Comparison of ENCODE assay signal across 16 cellular contexts in genomic region chr7:92681633-92682032, GRCh38.
DNase-seq lines count a peak whose midpoint lies in the region; ATAC-seq and FAIRE-seq lines count a peak whose summit lies in the region.
"Had no signal": no experiment of that assay in that cellular context is flagged by ENCODE, and none has a peak within 500 bp of the region (broad histone marks: within the 10 kb centered on the region; RNA-seq: fewer than 3 reads in every experiment).

No MANE protein-coding gene starts in this region.

- ATAC-seq in activated naive CD4-positive, alpha-beta T cell treated with anti-CD3 and anti-CD28 coated beads, Interleukin-2, amount 50 U/mL, for 72 hours = no peak
- ATAC-seq in activated CD8-positive, alpha-beta T cell treated with anti-CD3 and anti-CD28 coated beads, Interleukin-2, amount 10 ng/mL, durations not matched to agents 7 days and 5 days = no peak
- ATAC-seq: foreskin keratinocyte had no signal

- POLR2A ChIA-PET in activated CD8-positive, alpha-beta T cell treated with anti-CD3 and anti-CD28 coated beads, Interleukin-2, amount 10 ng/mL, durations not matched to agents 7 days and 5 days (lab: Charles Lee) = interaction anchor here (1.6 kb wide), 1 partner anchor 9 kb away, joined by 3 read pairs; no protein-coding TSS in a partner anchor

- peaks cover 31 to 62% of the 10 kb centered on the region in 2 donors for H3K36me3 Mint-ChIP-seq in activated naive CD4-positive, alpha-beta T cell treated with anti-CD3 and anti-CD28 coated beads, Interleukin-2, amount 50 U/mL, for 72 hours
- H3K36me3 Mint-ChIP-seq in activated naive CD4-positive, alpha-beta T cell treated with anti-CD3 and anti-CD28 coated beads for 36 hours (ENCODE audit: low read depth) = peaks cover 32% of the 10 kb centered on the region
- H3K36me3 Mint-ChIP-seq in activated CD8-positive, alpha-beta T cell treated with anti-CD3 and anti-CD28 coated beads, Interleukin-2, amount 10 ng/mL, durations not matched to agents 7 days and 5 days (ENCODE audit: low read depth) = peaks cover 76% of the 10 kb centered on the region

- no peak for DNase-seq in activated naive CD4-positive, alpha-beta T cell treated with anti-CD3 and anti-CD28 coated beads, Interleukin-2, amount 50 U/mL, for 72 hours (ENCODE audit: low spot score in 2 of 2)
- no peak for DNase-seq in activated naive CD4-positive, alpha-beta T cell treated with anti-CD3 and anti-CD28 coated beads for 36 hours
- DNase-seq in activated CD8-positive, alpha-beta T cell treated with anti-CD3 and anti-CD28 coated beads, Interleukin-2, amount 10 ng/mL, durations not matched to agents 7 days and 5 days = no peak
- DNase-seq in inferior parietal cortex (ENCODE audit: extremely low spot score) = peak; percentile 7
- no peak for DNase-seq in urothelium cell line (ENCODE audit: low spot score)
- DNase-seq in A172 (ENCODE audit: low spot score) = no peak
- no peak for DNase-seq in glomerular visceral epithelial cell (ENCODE audit: extremely low spot score)
- DNase-seq in occipital lobe (lab: John Stamatoyannopoulos, UW) = no peak
- DNase-seq: activated CD8-positive, alpha-beta memory T cell treated with anti-CD3 and anti-CD28 coated beads for 24 hours; brain microvascular endothelial cell; foreskin keratinocyte; KBM-7; left colon; NCI-H1092; stimulated activated CD4-positive, alpha-beta T cell treated with anti-CD3 and anti-CD28 coated beads, Interleukin-2, amount 100 ng/mL, for 48 hours; testis had no signal

- peak; percentile 32 for FAIRE-seq in urothelium cell line (lab: Jason Lieb, UNC)

- CTCF ChIA-PET in activated naive CD4-positive, alpha-beta T cell treated with anti-CD3 and anti-CD28 coated beads for 36 hours (lab: Charles Lee) = interaction anchor here (1.2 kb wide), 1 partner anchor 22 kb away, joined by 3 read pairs; no protein-coding TSS in a partner anchor
- CTCF ChIA-PET in activated CD8-positive, alpha-beta T cell treated with anti-CD3 and anti-CD28 coated beads, Interleukin-2, amount 10 ng/mL, durations not matched to agents 7 days and 5 days (lab: Charles Lee) = interaction anchor here (0.7 to 1.6 kb wide), 6 partner anchors 16 to 151 kb away, joined by 3 to 6 read pairs (median 3); no protein-coding TSS in a partner anchor

- intact Hi-C loops in activated naive CD4-positive, alpha-beta T cell treated with anti-CD3 and anti-CD28 coated beads for 36 hours (cut with micrococcal nuclease) = no loop called here

- peaks cover 14% of the 10 kb centered on the region in 2 donors for H3K9me3 Mint-ChIP-seq in activated naive CD4-positive, alpha-beta T cell treated with anti-CD3 and anti-CD28 coated beads, Interleukin-2, amount 50 U/mL, for 72 hours
- no peaks in the 10 kb centered on the region for H3K9me3 Mint-ChIP-seq in activated naive CD4-positive, alpha-beta T cell treated with anti-CD3 and anti-CD28 coated beads for 36 hours
- peaks cover 5% of the 10 kb centered on the region for H3K9me3 Mint-ChIP-seq in activated CD8-positive, alpha-beta T cell treated with anti-CD3 and anti-CD28 coated beads, Interleukin-2, amount 10 ng/mL, durations not matched to agents 7 days and 5 days (ENCODE audit: insufficient read depth)

- no peak overlapping the region for H3K4me3 Mint-ChIP-seq in activated naive CD4-positive, alpha-beta T cell treated with anti-CD3 and anti-CD28 coated beads for 36 hours
- no peak overlapping the region for H3K4me3 Mint-ChIP-seq in activated CD8-positive, alpha-beta T cell treated with anti-CD3 and anti-CD28 coated beads, Interleukin-2, amount 10 ng/mL, durations not matched to agents 7 days and 5 days

- H3K27ac Mint-ChIP-seq in activated naive CD4-positive, alpha-beta T cell treated with anti-CD3 and anti-CD28 coated beads, Interleukin-2, amount 50 U/mL, for 72 hours = peak overlapping the region; percentile 93 to 97
- H3K27ac Mint-ChIP-seq in activated naive CD4-positive, alpha-beta T cell treated with anti-CD3 and anti-CD28 coated beads for 36 hours = no peak overlapping the region
- H3K27ac Mint-ChIP-seq in activated CD8-positive, alpha-beta T cell treated with anti-CD3 and anti-CD28 coated beads, Interleukin-2, amount 10 ng/mL, durations not matched to agents 7 days and 5 days = peak overlapping the region; percentile 85

- H3K4me1 Mint-ChIP-seq in activated naive CD4-positive, alpha-beta T cell treated with anti-CD3 and anti-CD28 coated beads for 36 hours (ENCODE audit: low read depth) = peaks cover 70% of the 10 kb centered on the region
- peaks cover 78% of the 10 kb centered on the region for H3K4me1 Mint-ChIP-seq in activated CD8-positive, alpha-beta T cell treated with anti-CD3 and anti-CD28 coated beads, Interleukin-2, amount 10 ng/mL, durations not matched to agents 7 days and 5 days (ENCODE audit: low read depth)

- H3K27me3 Mint-ChIP-seq in activated naive CD4-positive, alpha-beta T cell treated with anti-CD3 and anti-CD28 coated beads for 36 hours (ENCODE audit: low read depth) = no peaks in the 10 kb centered on the region
- H3K27me3 Mint-ChIP-seq in activated CD8-positive, alpha-beta T cell treated with anti-CD3 and anti-CD28 coated beads, Interleukin-2, amount 10 ng/mL, durations not matched to agents 7 days and 5 days (ENCODE audit: low read depth) = no peaks in the 10 kb centered on the region
